ENCODE assay signal across 1 cellular context in genomic region chr16:88454315-88455057, GRCh38.
TF ChIP-seq lines count a peak whose summit lies in the region.

No MANE protein-coding gene starts in this region.

TF ChIP-seq in HepG2, 621 proteins besides CTCF, POLR2A, EP300 and RAD21 (continued from another document and continues in another):
- TF ChIP-seq NONO (IDR thresholded peaks at IDR 0.05), result no peak
- peak; percentile 47; the same call in 1 of the 2 replicates for TF ChIP-seq NONO (CRISPR knock-in tag; conservative IDR thresholded peaks at IDR 0.05)
- no peak for TF ChIP-seq SRF (IDR thresholded peaks at IDR 0.05; ENCODE audit: low read depth, low read length)
- 0 out of 2 replicates have a peak, but pooled peaks have one; percentile 11 for TF ChIP-seq KDM3A (CRISPR knock-in tag; IDR thresholded peaks at IDR 0.05; ENCODE audit: low read depth)
- no peak for TF ChIP-seq THAP11 (CRISPR knock-in tag; IDR thresholded peaks at IDR 0.05)
- TF ChIP-seq AKAP8 (CRISPR knock-in tag; IDR thresholded peaks at IDR 0.05), result 0 out of 2 replicates have a peak, but pooled peaks have one; percentile 41
- no peak for TF ChIP-seq HDAC1 (CRISPR knock-in tag; IDR thresholded peaks at IDR 0.05)
- TF ChIP-seq HOXD1 (CRISPR knock-in tag; IDR thresholded peaks at IDR 0.05), result no peak
- TF ChIP-seq, protein P1, sequence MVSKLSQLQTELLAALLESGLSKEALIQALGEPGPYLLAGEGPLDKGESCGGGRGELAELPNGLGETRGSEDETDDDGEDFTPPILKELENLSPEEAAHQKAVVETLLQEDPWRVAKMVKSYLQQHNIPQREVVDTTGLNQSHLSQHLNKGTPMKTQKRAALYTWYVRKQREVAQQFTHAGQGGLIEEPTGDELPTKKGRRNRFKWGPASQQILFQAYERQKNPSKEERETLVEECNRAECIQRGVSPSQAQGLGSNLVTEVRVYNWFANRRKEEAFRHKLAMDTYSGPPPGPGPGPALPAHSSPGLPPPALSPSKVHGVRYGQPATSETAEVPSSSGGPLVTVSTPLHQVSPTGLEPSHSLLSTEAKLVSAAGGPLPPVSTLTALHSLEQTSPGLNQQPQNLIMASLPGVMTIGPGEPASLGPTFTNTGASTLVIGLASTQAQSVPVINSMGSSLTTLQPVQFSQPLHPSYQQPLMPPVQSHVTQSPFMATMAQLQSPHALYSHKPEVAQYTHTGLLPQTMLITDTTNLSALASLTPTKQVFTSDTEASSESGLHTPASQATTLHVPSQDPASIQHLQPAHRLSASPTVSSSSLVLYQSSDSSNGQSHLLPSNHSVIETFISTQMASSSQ (IDR thresholded peaks at IDR 0.05; ENCODE audit: low read depth), result no peak
- TF ChIP-seq, protein P1 (CRISPR knock-in tag; IDR thresholded peaks at IDR 0.05; ENCODE audit: borderline replicate concordance), result no peak
- TF ChIP-seq JUN (CRISPR knock-in tag; IDR thresholded peaks at IDR 0.05), result no peak
- no peak for TF ChIP-seq MED13 (CRISPR knock-in tag; IDR thresholded peaks at IDR 0.05)
- TF ChIP-seq ZNF235 (CRISPR knock-in tag; IDR thresholded peaks at IDR 0.05; ENCODE audit: borderline replicate concordance), result no peak
- no peak for TF ChIP-seq ZNF263 (CRISPR knock-in tag; IDR thresholded peaks at IDR 0.05)
- TF ChIP-seq SKI (IDR thresholded peaks at IDR 0.05; ENCODE audit: partially characterized antibody), result no peak
- TF ChIP-seq, protein P2, sequence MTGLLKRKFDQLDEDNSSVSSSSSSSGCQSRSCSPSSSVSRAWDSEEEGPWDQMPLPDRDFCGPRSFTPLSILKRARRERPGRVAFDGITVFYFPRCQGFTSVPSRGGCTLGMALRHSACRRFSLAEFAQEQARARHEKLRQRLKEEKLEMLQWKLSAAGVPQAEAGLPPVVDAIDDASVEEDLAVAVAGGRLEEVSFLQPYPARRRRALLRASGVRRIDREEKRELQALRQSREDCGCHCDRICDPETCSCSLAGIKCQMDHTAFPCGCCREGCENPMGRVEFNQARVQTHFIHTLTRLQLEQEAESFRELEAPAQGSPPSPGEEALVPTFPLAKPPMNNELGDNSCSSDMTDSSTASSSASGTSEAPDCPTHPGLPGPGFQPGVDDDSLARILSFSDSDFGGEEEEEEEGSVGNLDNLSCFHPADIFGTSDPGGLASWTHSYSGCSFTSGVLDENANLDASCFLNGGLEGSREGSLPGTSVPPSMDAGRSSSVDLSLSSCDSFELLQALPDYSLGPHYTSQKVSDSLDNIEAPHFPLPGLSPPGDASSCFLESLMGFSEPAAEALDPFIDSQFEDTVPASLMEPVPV (CRISPR knock-in tag; IDR thresholded peaks at IDR 0.05), result no peak
- no peak; the same call in 1 of the 2 replicates for TF ChIP-seq NCOA1 (CRISPR knock-in tag; IDR thresholded peaks at IDR 0.05)
- TF ChIP-seq ZNF564 (CRISPR knock-in tag; IDR thresholded peaks at IDR 0.05), result no peak
- no peak for TF ChIP-seq ZBTB20 (CRISPR knock-in tag; IDR thresholded peaks at IDR 0.05; ENCODE audit: borderline replicate concordance, low read depth)
- TF ChIP-seq TEAD3 (CRISPR knock-in tag; optimal IDR thresholded peaks at IDR 0.05; ENCODE audit: borderline replicate concordance), result no peak
- no peak for TF ChIP-seq MAF1 (CRISPR knock-in tag; IDR thresholded peaks at IDR 0.05; ENCODE audit: borderline replicate concordance)
- TF ChIP-seq GTF3A (CRISPR knock-in tag; conservative IDR thresholded peaks at IDR 0.05), result no peak
- no peak for TF ChIP-seq ZBTB10 (CRISPR knock-in tag; IDR thresholded peaks at IDR 0.05; ENCODE audit: borderline replicate concordance)
- no peak for TF ChIP-seq HMG20A (CRISPR knock-in tag; IDR thresholded peaks at IDR 0.05; ENCODE audit: borderline replicate concordance)
- no peak for TF ChIP-seq ZBTB43 (CRISPR knock-in tag; conservative IDR thresholded peaks at IDR 0.05)
- TF ChIP-seq ZNF317 (CRISPR knock-in tag; IDR thresholded peaks at IDR 0.05), result no peak
- no peak for TF ChIP-seq ZNF7 (CRISPR knock-in tag; IDR thresholded peaks at IDR 0.05)
- no peak for TF ChIP-seq DNMT3B (CRISPR knock-in tag; conservative IDR thresholded peaks at IDR 0.05)
- TF ChIP-seq ZSCAN21 (CRISPR knock-in tag; IDR thresholded peaks at IDR 0.05; ENCODE audit: borderline replicate concordance), result no peak
- TF ChIP-seq ZNF816 (CRISPR knock-in tag; IDR thresholded peaks at IDR 0.05; ENCODE audit: borderline replicate concordance), result 0 out of 2 replicates have a peak, but pooled peaks have one; percentile 16
- TF ChIP-seq, protein P3, sequence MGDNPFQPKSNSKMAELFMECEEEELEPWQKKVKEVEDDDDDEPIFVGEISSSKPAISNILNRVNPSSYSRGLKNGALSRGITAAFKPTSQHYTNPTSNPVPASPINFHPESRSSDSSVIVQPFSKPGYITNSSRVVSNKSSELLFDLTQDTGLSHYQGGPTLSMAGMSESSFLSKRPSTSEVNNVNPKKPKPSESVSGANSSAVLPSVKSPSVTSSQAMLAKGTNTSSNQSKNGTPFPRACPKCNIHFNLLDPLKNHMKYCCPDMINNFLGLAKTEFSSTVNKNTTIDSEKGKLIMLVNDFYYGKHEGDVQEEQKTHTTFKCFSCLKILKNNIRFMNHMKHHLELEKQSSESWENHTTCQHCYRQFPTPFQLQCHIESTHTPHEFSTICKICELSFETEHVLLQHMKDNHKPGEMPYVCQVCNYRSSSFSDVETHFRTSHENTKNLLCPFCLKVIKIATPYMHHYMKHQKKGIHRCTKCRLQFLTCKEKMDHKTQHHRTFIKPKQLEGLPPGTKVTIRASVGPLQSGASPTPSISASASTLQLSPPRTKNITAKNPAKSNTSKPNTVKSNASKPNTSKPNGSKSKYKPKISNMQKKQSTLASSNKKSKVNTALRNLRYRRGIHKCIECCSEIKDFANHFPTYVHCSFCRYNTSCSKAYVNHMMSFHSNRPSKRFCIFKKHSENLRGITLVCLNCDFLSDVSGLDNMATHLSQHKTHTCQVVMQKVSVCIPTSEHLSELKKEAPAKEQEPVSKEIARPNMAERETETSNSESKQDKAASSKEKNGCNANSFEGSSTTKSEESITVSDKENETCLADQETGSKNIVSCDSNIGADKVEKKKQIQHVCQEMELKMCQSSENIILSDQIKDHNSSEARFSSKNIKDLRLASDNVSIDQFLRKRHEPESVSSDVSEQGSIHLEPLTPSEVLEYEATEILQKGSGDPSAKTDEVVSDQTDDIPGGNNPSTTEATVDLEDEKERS (CRISPR knock-in tag; IDR thresholded peaks at IDR 0.05), result no peak
- no peak for TF ChIP-seq RERE (CRISPR knock-in tag; IDR thresholded peaks at IDR 0.05; ENCODE audit: low read depth)
- no peak; the same call in 1 of the 2 replicates for TF ChIP-seq ZFP82 (CRISPR knock-in tag; IDR thresholded peaks at IDR 0.05; ENCODE audit: borderline replicate concordance)
- TF ChIP-seq HOXA9 (CRISPR knock-in tag; IDR thresholded peaks at IDR 0.05; ENCODE audit: borderline replicate concordance), result no peak
- TF ChIP-seq, protein P4, sequence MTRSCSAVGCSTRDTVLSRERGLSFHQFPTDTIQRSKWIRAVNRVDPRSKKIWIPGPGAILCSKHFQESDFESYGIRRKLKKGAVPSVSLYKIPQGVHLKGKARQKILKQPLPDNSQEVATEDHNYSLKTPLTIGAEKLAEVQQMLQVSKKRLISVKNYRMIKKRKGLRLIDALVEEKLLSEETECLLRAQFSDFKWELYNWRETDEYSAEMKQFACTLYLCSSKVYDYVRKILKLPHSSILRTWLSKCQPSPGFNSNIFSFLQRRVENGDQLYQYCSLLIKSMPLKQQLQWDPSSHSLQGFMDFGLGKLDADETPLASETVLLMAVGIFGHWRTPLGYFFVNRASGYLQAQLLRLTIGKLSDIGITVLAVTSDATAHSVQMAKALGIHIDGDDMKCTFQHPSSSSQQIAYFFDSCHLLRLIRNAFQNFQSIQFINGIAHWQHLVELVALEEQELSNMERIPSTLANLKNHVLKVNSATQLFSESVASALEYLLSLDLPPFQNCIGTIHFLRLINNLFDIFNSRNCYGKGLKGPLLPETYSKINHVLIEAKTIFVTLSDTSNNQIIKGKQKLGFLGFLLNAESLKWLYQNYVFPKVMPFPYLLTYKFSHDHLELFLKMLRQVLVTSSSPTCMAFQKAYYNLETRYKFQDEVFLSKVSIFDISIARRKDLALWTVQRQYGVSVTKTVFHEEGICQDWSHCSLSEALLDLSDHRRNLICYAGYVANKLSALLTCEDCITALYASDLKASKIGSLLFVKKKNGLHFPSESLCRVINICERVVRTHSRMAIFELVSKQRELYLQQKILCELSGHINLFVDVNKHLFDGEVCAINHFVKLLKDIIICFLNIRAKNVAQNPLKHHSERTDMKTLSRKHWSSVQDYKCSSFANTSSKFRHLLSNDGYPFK (CRISPR knock-in tag; IDR thresholded peaks at IDR 0.05; ENCODE audit: borderline replicate concordance), result peak; percentile 71; the same call in 1 of the 2 replicates
- no peak for TF ChIP-seq ZNF768 (CRISPR knock-in tag; IDR thresholded peaks at IDR 0.05)
- TF ChIP-seq IRX3 (CRISPR knock-in tag; IDR thresholded peaks at IDR 0.05; ENCODE audit: borderline replicate concordance, low read depth), result no peak
- TF ChIP-seq ZNF547 (CRISPR knock-in tag; IDR thresholded peaks at IDR 0.05), result no peak
